ENCODE assay signal across 8 cellular contexts in the genomic region with DNA sequence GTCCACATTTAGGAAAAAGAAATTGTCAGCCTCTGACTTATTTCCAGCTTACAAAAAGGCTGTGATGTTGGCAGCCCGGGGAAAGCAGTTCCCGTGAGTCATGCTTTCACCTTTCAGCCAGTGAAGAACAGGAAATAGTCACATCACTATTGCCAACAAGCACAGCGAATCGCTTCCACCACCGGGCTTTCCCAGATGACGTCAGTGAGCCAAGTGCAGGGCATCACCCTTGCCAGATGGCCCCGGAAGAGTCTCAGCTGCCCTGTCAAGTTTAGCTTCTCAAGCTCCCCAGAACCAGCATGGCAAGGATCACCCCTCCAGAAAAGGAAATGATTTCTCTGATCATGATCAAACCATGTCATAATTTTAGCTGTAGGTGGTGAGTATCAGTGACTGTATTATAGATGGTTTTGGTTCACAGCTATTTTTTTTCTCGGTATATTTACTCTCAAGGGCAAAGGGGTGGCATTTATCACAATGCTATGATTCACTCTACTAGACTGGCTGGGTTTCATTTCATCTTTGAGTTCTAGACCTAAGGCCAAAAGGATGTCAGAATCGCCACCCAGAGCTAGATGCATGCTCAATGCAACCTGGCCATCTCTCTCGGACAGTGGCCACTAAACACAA. TPM values are rescaled to one million over a fixed set of nuclear protein-coding genes. Genes with fewer than 3 reads are reported as not detected.
DNase-seq lines count a peak whose midpoint lies in the region; ATAC-seq, FAIRE-seq and TF ChIP-seq lines count a peak whose summit lies in the region.

No MANE protein-coding gene starts in this region.

- TF ChIP-seq CTCF in bronchial epithelial cell (IDR thresholded peaks at IDR 0.05; ENCODE audit: insufficient read depth, low read length, severe bottlenecking), result no peak

- peak; percentile 62 for FAIRE-seq in bronchial epithelial cell (lab: Jason Lieb, UNC)

- ATAC-seq in GM18499 (IDR thresholded peaks at IDR 0.05; ENCODE audit: insufficient read depth, unreplicated experiment) (peak; percentile 89), HG02759 (IDR thresholded peaks at IDR 0.05; ENCODE audit: unreplicated experiment) (peak; percentile 99)

- peaks cover 2% of the 10 kb centered on the region for H3K36me3 ChIP-seq in bronchial epithelial cell (ENCODE audit: control insufficient read depth, insufficient read depth, low read length)

- DNase-seq in NCI-H1694 treated with DMSO at 0.1 percent for 48 hours (lab: John Stamatoyannopoulos, UW), result peak; percentile 64
- peak; percentile 68 to 82 (median 76) for DNase-seq in activated CD4-positive, CD25-positive, alpha-beta regulatory T cell (lab: John Stamatoyannopoulos, UW)
- DNase-seq in bronchial epithelial cell (ENCODE audit: low read depth), result peak; percentile 99
- peak; percentile 54 for DNase-seq in left kidney (ENCODE audit: low read depth, low spot score)
- DNase-seq in stimulated activated CD4-positive, alpha-beta T cell treated with anti-CD3 and anti-CD28 coated beads, Interleukin-4, amount 100 ng/mL, for 4 hours, result peak; percentile 84 to 98
- DNase-seq in NCI-H187 treated with DMSO at 0.1 percent for 48 hours (lab: John Stamatoyannopoulos, UW), result no peak

- no peaks in the 10 kb centered on the region for H3K27me3 ChIP-seq in bronchial epithelial cell (ENCODE audit: control insufficient read depth, insufficient read depth, low read length)

- no peak overlapping the region for H3K4me3 ChIP-seq in bronchial epithelial cell (ENCODE audit: low read depth, low read length)

RNA-seq across cellular contexts. Expression of a gene that starts 32.9 kb away (rescaled TPM):
- 31.6 and 49.8 TPM in 2 replicates for total RNA-seq in bronchial epithelial cell
